ENCODE assay signal across 8 cellular contexts in the genomic region with DNA sequence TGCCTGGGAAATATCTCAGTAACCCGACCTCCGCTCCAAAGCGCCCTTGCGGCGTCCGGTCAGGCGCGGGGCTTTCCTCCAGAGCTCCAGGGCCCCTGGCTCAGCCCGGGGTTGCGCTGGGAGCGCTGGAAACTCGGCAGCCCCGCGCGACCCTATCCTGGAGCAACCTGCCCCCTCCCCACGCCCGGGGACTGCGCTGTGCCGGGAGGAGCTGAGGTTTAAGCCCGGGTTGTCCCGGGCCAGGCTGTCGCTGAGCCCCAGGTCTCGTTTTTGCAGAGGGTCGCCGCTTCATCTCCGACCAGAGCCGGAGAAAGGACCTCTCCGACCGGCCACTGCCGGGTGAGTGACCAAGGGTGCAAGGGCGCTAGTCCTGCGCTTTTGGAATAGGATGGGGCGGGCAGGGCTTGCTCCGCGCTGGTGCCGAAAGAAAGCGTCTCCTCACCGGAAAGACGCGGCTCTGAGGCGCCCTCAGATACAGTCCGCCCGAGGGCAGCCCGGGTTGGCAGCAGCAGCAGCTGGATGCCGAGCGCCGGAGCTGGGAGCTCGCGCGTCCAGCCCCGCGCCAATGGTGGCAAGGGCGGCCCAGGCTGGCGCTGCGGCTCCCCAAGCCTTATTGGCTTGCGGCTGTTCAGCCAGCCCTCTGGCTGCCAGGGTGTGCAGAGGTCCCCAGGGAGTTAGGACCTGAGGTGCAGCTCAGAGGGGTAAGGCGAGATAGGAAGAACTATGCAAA.
DNase-seq lines count a peak whose midpoint lies in the region; ATAC-seq and TF ChIP-seq lines count a peak whose summit lies in the region.

No MANE protein-coding gene starts in this region.

- TF ChIP-seq POLR2A in GM18951 (IDR thresholded peaks at IDR 0.05; ENCODE audit: extremely low read depth, insufficient read depth, insufficient read length): peak; percentile 56

- no peak for DNase-seq in AG04449 (ENCODE audit: low read depth, low spot score)
- peak; percentile 67 for DNase-seq in NCI-H510A (lab: John Stamatoyannopoulos, UW)
- peak; percentile 8 for DNase-seq in activated CD8-positive, alpha-beta memory T cell treated with anti-CD3 and anti-CD28 coated beads, Interleukin-2, amount 50 U/mL, for 1 hour (ENCODE audit: extremely low read depth)
- peak; percentile 80 for DNase-seq in epithelial cell of esophagus (ENCODE audit: low read depth)
- DNase-seq in midbrain (lab: John Stamatoyannopoulos, UW): peak; percentile 66
- peak; percentile 6 to 11 for DNase-seq in stimulated activated CD8-positive, alpha-beta memory T cell treated with anti-CD3 and anti-CD28 coated beads, Interleukin-4, amount 100 ng/mL, for 1 hour (ENCODE audit: low read depth in 2 of 2, low spot score in 1 of 2)

- no peak for TF ChIP-seq CTCF in AG04449 (IDR thresholded peaks at IDR 0.05; ENCODE audit: insufficient read depth, low read length, missing control alignments)
- TF ChIP-seq CTCF in epithelial cell of esophagus (IDR thresholded peaks at IDR 0.05; ENCODE audit: insufficient read depth, low read depth, low read length, missing control alignments): no peak

- CTCF ChIA-PET in AG04449 (lab: Yijun Ruan, JAX): interaction anchor here (1.2 kb wide), 1 partner anchor 20 kb away, joined by 4 read pairs; no protein-coding TSS in a partner anchor

- peak; percentile 86 for ATAC-seq in HG03135 (IDR thresholded peaks at IDR 0.05; ENCODE audit: unreplicated experiment)

- POLR2A ChIA-PET in AG04449 (lab: Yijun Ruan, JAX): no interaction called here

- H3K4me3 ChIP-seq in AG04449 (ENCODE audit: low read depth, low read length) (peak overlapping the region; percentile 60), epithelial cell of esophagus (ENCODE audit: low read length) (peak overlapping the region; percentile 63)

- in situ Hi-C loops in GM18951 (cut with MboI; ENCODE audit: low sequenced_read_pairs, unreplicated experiment): no loop called here
